31 cellular contexts compared by ENCODE assay signal in genomic region chrX:139708067-139708466, GRCh38.
"Had no signal": no experiment of that assay in that cellular context is flagged by ENCODE, and none has a peak within 500 bp of the region (broad histone marks: within the 10 kb centered on the region; RNA-seq: fewer than 3 reads in every experiment).

Gene MCF2, minus strand, starts transcription at chrX:139708167. Its CDS starts 56,423 bp downstream, at chrX:139651744.

- DNase-seq: activated B cell treated with CpG ODN at 0.5 μM for 24 hours; activated CD4-positive, alpha-beta memory T cell treated with anti-CD3 and anti-CD28 coated beads for 36 hours; activated CD4-positive, alpha-beta T cell treated with anti-CD3 and anti-CD28 coated beads for 4 hours; activated CD4-positive, alpha-beta T cell treated with anti-CD3 and anti-CD28 coated beads, Interleukin-2, amount 10 ng/mL, durations not matched to agents 24 days and 14 days; activated CD4-positive, alpha-beta T cell treated with anti-CD3 and anti-CD28 coated beads, Interleukin-2, amount 50 U/mL, for 1 hour; activated CD4-positive, alpha-beta T cell treated with anti-CD3 and anti-CD28 coated beads, Interleukin-2, amount 50 U/mL, for 4 hours; activated CD4-positive, CD25-positive, alpha-beta regulatory T cell treated with anti-CD3 and anti-CD28 coated beads, Interleukin-2, amount 50 U/mL, for 72 hours; activated CD8-positive, alpha-beta memory T cell treated with anti-CD3 and anti-CD28 coated beads, Interleukin-2, amount 50 U/mL, for 4 hours; activated CD8-positive, alpha-beta T cell treated with anti-CD3 and anti-CD28 coated beads for 36 hours; activated effector memory CD4-positive, alpha-beta T cell treated with anti-CD3 and anti-CD28 coated beads, Interleukin-2, amount 50 U/mL, for 16 hours; activated gamma-delta T cell treated with Interleukin-2 at 50 U/mL for 16 hours; activated naive CD4-positive, alpha-beta T cell; activated naive CD4-positive, alpha-beta T cell treated with anti-CD3 and anti-CD28 coated beads for 36 hours; activated naive CD4-positive, alpha-beta T cell treated with anti-CD3 and anti-CD28 coated beads, Interleukin-2, amount 50 U/mL, for 16 hours; activated naive CD8-positive, alpha-beta T cell treated with anti-CD3 and anti-CD28 coated beads, Interleukin-2, amount 10 ng/mL, durations not matched to agents 7 days and 5 days; activated T-cell treated with anti-CD3 and anti-CD28 coated beads for 4 hours; activated T-cell treated with anti-CD3 and anti-CD28 coated beads, Interleukin-2, amount 50 U/mL, for 1 hour; activated T-cell treated with anti-CD3 and anti-CD28 coated beads, Interleukin-2, amount 50 U/mL, for 4 hours; activated T-cell treated with anti-CD3 and anti-CD28 coated beads, Interleukin-2, amount 50 U/mL, for 72 hours; aorta; body of pancreas; brain microvascular endothelial cell; central memory CD4-positive, alpha-beta T cell; SW 1271; T-helper 1 cell; T-helper 2 cell; T-helper 9 cell had no signal

- ATAC-seq: activated CD8-positive, alpha-beta T cell treated with anti-CD3 and anti-CD28 coated beads for 36 hours; activated naive CD4-positive, alpha-beta T cell treated with anti-CD3 and anti-CD28 coated beads, Interleukin-2, amount 50 U/mL, for 72 hours; activated T-cell treated with anti-CD3 and anti-CD28 coated beads, Interleukin-2, amount 50 U/mL, for 4 hours; activated T-cell treated with anti-CD3 and anti-CD28 coated beads, Interleukin-2, amount 50 U/mL, for 72 hours; activated T-helper 17 cell treated with anti-CD3 and anti-CD28 coated beads, Interleukin-2, amount 50 U/mL, for 72 hours; body of pancreas had no signal

- H3K4me1 ChIP-seq: body of pancreas, breast epithelium had no signal

- H3K36me3 ChIP-seq: brain microvascular endothelial cell, breast epithelium had no signal

- H3K27ac ChIP-seq: body of pancreas, brain microvascular endothelial cell, breast epithelium, VCaP had no signal

- H3K27me3 ChIP-seq: body of pancreas, brain microvascular endothelial cell had no signal

- H3K9me3 ChIP-seq: body of pancreas, breast epithelium had no signal

- H3K4me3 ChIP-seq: body of pancreas, breast epithelium had no signal
